ENCODE assay signal across 23 cellular contexts in genomic region chr5:172321593-172321992, GRCh38. TPM values are rescaled to one million over a fixed set of nuclear protein-coding genes. Genes with fewer than 3 reads are reported as not detected.
DNase-seq lines count a peak whose midpoint lies in the region; TF ChIP-seq lines count a peak whose summit lies in the region.
"Had no signal": no experiment of that assay in that cellular context is flagged by ENCODE, and none has a peak within 500 bp of the region (broad histone marks: within the 10 kb centered on the region; RNA-seq: fewer than 3 reads in every experiment).

No MANE protein-coding gene starts in this region.

- H3K27me3 Mint-ChIP-seq in endodermal cell (ENCODE audit: insufficient read depth) (peaks cover 46% of the 10 kb centered on the region), progenitor cell of endocrine pancreas (no peaks in the 10 kb centered on the region), glutamatergic neuron (ENCODE audit: unreplicated experiment) (no peaks in the 10 kb centered on the region)
- H3K27me3 Mint-ChIP-seq: central memory CD8-positive, alpha-beta T cell; stimulated activated naive B cell treated with anti-CD40 and anti-IgM and Interleukin-4, amounts not matched to agents 10 μg/mL and 1 μg/mL and 100 μg/mL, for 72 hours had no signal

- DNase-seq in NCI-H1105 treated with DMSO at 0.1 percent for 48 hours (lab: John Stamatoyannopoulos, UW) (peak; percentile 23), NCI-H1105 (lab: John Stamatoyannopoulos, UW) (no peak), NCI-H69 (lab: John Stamatoyannopoulos, UW) (peak; percentile 69), endodermal cell (peak; percentile 31), progenitor cell of endocrine pancreas (ENCODE audit: low spot score, unreplicated experiment) (no peak), BE2C (no peak), NCI-H2107 treated with DMSO at 0.1 percent for 48 hours (lab: John Stamatoyannopoulos, UW; ENCODE audit: unreplicated experiment) (no peak), glutamatergic neuron (no peak)
- DNase-seq: 8988T; C1 segment of cervical spinal cord; effector CD8-positive, alpha-beta T cell; GM23248; left cardiac atrium; NCI-H1694; NCI-H524 treated with DMSO at 0.1 percent for 48 hours; ovary; spleen; stimulated activated naive B cell treated with anti-CD40 and anti-IgM and Interleukin-4, amounts not matched to agents 10 μg/mL and 1 μg/mL and 100 μg/mL, for 72 hours; T-helper 1 cell had no signal

- H3K4me3 Mint-ChIP-seq in endodermal cell (no peak overlapping the region), progenitor cell of endocrine pancreas (ENCODE audit: low read depth) (no peak overlapping the region), glutamatergic neuron (ENCODE audit: unreplicated experiment) (no peak overlapping the region)
- H3K4me3 Mint-ChIP-seq: activated T-helper 1 cell treated with anti-CD3 and anti-CD28 coated beads, Interleukin-12 subunit alpha, Interleukin-12 subunit beta, Interleukin-2, Interleukin-4 antibody, amounts not matched to agents 30 ng/mL and 10 ng/mL and 1 ng/mL, durations not matched to agents 14 hours and 24 hours and 36 hours; central memory CD8-positive, alpha-beta T cell; stimulated activated naive B cell treated with anti-CD40 and anti-IgM and Interleukin-4, amounts not matched to agents 10 μg/mL and 1 μg/mL and 100 μg/mL, for 72 hours had no signal

- H3K27ac ChIP-seq in endodermal cell (ENCODE audit: low read depth, low read length): no peak overlapping the region
- H3K27ac ChIP-seq: GM23248, ovary, spleen, transverse colon had no signal

- no peak overlapping the region for H3K27ac Mint-ChIP-seq in endodermal cell
- peak overlapping the region; percentile 89 for H3K27ac Mint-ChIP-seq in progenitor cell of endocrine pancreas
- H3K27ac Mint-ChIP-seq in glutamatergic neuron (ENCODE audit: unreplicated experiment): no peak overlapping the region
- H3K27ac Mint-ChIP-seq: activated T-helper 1 cell treated with anti-CD3 and anti-CD28 coated beads, Interleukin-12 subunit alpha, Interleukin-12 subunit beta, Interleukin-2, Interleukin-4 antibody, amounts not matched to agents 30 ng/mL and 10 ng/mL and 1 ng/mL, durations not matched to agents 14 hours and 24 hours and 36 hours had no signal

- H3K9me3 Mint-ChIP-seq in endodermal cell (no peaks in the 10 kb centered on the region), progenitor cell of endocrine pancreas (ENCODE audit: low read depth) (no peaks in the 10 kb centered on the region), glutamatergic neuron (ENCODE audit: unreplicated experiment) (peaks cover 1% of the 10 kb centered on the region)
- H3K9me3 Mint-ChIP-seq: activated T-helper 1 cell treated with anti-CD3 and anti-CD28 coated beads, Interleukin-12 subunit alpha, Interleukin-12 subunit beta, Interleukin-2, Interleukin-4 antibody, amounts not matched to agents 30 ng/mL and 10 ng/mL and 1 ng/mL, durations not matched to agents 14 hours and 24 hours and 36 hours; central memory CD8-positive, alpha-beta T cell; stimulated activated naive B cell treated with anti-CD40 and anti-IgM and Interleukin-4, amounts not matched to agents 10 μg/mL and 1 μg/mL and 100 μg/mL, for 72 hours had no signal

- peaks cover 22% of the 10 kb centered on the region for H3K27me3 ChIP-seq in endodermal cell (ENCODE audit: control insufficient read depth, insufficient read depth, low read length, poor library complexity, severe bottlenecking)
- H3K27me3 ChIP-seq in BE2C: no peaks in the 10 kb centered on the region
- H3K27me3 ChIP-seq: ovary, spleen, transverse colon had no signal

- H3K9me3 ChIP-seq in endodermal cell (ENCODE audit: control insufficient read depth, low read length) (no peaks in the 10 kb centered on the region), BE2C (no peaks in the 10 kb centered on the region)
- H3K9me3 ChIP-seq: mucosa of descending colon, ovary, spleen, transverse colon had no signal

- no peak for TF ChIP-seq CTCF in endodermal cell (conservative IDR thresholded peaks at IDR 0.05)
- no peak for TF ChIP-seq CTCF in progenitor cell of endocrine pancreas (IDR thresholded peaks at IDR 0.05; ENCODE audit: unreplicated experiment)
- TF ChIP-seq CTCF in BE2C (IDR thresholded peaks at IDR 0.05; ENCODE audit: low read depth, low read length): no peak
- TF ChIP-seq CTCF in glutamatergic neuron (IDR thresholded peaks at IDR 0.05; ENCODE audit: partially characterized antibody, unreplicated experiment): no peak

- H3K4me3 ChIP-seq in endodermal cell (ENCODE audit: low read length) (no peak overlapping the region), BE2C (ENCODE audit: low read depth, low read length) (no peak overlapping the region; the same call in 1 of the 2 replicates)
- H3K4me3 ChIP-seq: GM23248, mucosa of descending colon, ovary, spleen, transverse colon had no signal

- H3K36me3 ChIP-seq in endodermal cell (ENCODE audit: control insufficient read depth, insufficient read depth, low read length) (no peaks in the 10 kb centered on the region), BE2C (no peaks in the 10 kb centered on the region)
- H3K36me3 ChIP-seq: ovary, spleen, transverse colon had no signal

- H3K9ac ChIP-seq in endodermal cell (ENCODE audit: extremely low read depth, low read length, poor library complexity, severe bottlenecking): no peak overlapping the region
- H3K9ac ChIP-seq: GM23248 had no signal

- H3K4me1 Mint-ChIP-seq in endodermal cell (peaks cover 7% of the 10 kb centered on the region), progenitor cell of endocrine pancreas (ENCODE audit: low read depth) (peaks cover 11% of the 10 kb centered on the region), glutamatergic neuron (ENCODE audit: low read depth, unreplicated experiment) (no peaks in the 10 kb centered on the region)
- H3K4me1 Mint-ChIP-seq: central memory CD8-positive, alpha-beta T cell had no signal

- no peaks in the 10 kb centered on the region for H3K36me3 Mint-ChIP-seq in endodermal cell (ENCODE audit: low read depth)
- no peaks in the 10 kb centered on the region for H3K36me3 Mint-ChIP-seq in progenitor cell of endocrine pancreas (ENCODE audit: insufficient read depth)
- peaks cover 4% of the 10 kb centered on the region for H3K36me3 Mint-ChIP-seq in glutamatergic neuron (ENCODE audit: unreplicated experiment)
- H3K36me3 Mint-ChIP-seq: stimulated activated naive B cell treated with anti-CD40 and anti-IgM and Interleukin-4, amounts not matched to agents 10 μg/mL and 1 μg/mL and 100 μg/mL, for 72 hours had no signal

- no peaks in the 10 kb centered on the region for H3K4me1 ChIP-seq in endodermal cell (ENCODE audit: control insufficient read depth, insufficient read depth, low read length)
- no peaks in the 10 kb centered on the region for H3K4me1 ChIP-seq in BE2C
- H3K4me1 ChIP-seq: transverse colon had no signal

RNA-seq across cellular contexts. Expression of gene UBTD2, which starts 38.0 kb away (rescaled TPM):
- total RNA-seq in endodermal cell (10 to 100 TPM; 30.4 to 30.5 TPM), progenitor cell of endocrine pancreas (69.6 and 72.7 TPM in 2 replicates), glutamatergic neuron (ENCODE audit: unreplicated experiment) (68.1 TPM)
- 59.9 TPM for polyA plus RNA-seq in endodermal cell (2013, experiment 1 of 2)
- 57.9 TPM for polyA plus RNA-seq in endodermal cell (2013, experiment 2 of 2)
- 22.3 TPM for polyA plus RNA-seq in BE2C (2012; ENCODE audit: insufficient read depth, insufficient read length, low read depth)

Comparison
In these comparisons a context has a peak if more than half of its experiments do, and no peak if none do; other contexts are left out.
1. DNase-seq: peak in NCI-H1105 treated with DMSO at 0.1 percent for 48 hours (single experiment), NCI-H69 (single experiment) and endodermal cell (single experiment); none in NCI-H1105 (single experiment), progenitor cell of endocrine pancreas (single experiment), BE2C (single experiment), NCI-H2107 treated with DMSO at 0.1 percent for 48 hours (single experiment) and glutamatergic neuron (single experiment).